Comparison of ENCODE assay signal across 23 cellular contexts in genomic region chr13:111403266-111403665, GRCh38.
"Had no signal": no experiment of that assay in that cellular context is flagged by ENCODE, and none has a peak within 500 bp of the region (broad histone marks: within the 10 kb centered on the region; RNA-seq: fewer than 3 reads in every experiment).

No MANE protein-coding gene starts in this region.

- H3K4me2 ChIP-seq: smooth muscle cell had no signal

- ATAC-seq: effector memory CD8-positive, alpha-beta T cell; left ventricle myocardium superior; mucosa of descending colon; sciatic nerve; stimulated activated effector memory CD8-positive, alpha-beta T cell treated with anti-CD3 and anti-CD28 coated beads, Interleukin-12 subunit alpha, Interleukin-12 subunit beta, amount 100 ng/mL, for 72 hours had no signal

- H3K4me1 ChIP-seq: esophagus squamous epithelium, parathyroid adenoma, testis, tibial artery had no signal

- H3K9me3 Mint-ChIP-seq: effector memory CD8-positive, alpha-beta T cell; memory B cell; mesothelial cell of epicardium; nephron progenitor cell; stimulated activated effector memory CD8-positive, alpha-beta T cell treated with anti-CD3 and anti-CD28 coated beads, Interleukin-12 subunit alpha, Interleukin-12 subunit beta, amount 100 ng/mL, for 72 hours; type B pancreatic cell had no signal

- DNase-seq: cerebellar nuclear complex; cortex of kidney; effector memory CD8-positive, alpha-beta T cell; esophagus squamous epithelium; foreskin melanocyte; left ventricle myocardium superior; mucosa of descending colon; naive B cell; nephron progenitor cell; stimulated activated CD4-positive, alpha-beta T cell treated with anti-CD3 and anti-CD28 coated beads, Interleukin-4, amount 100 ng/mL, for 24 hours; substantia nigra; testis had no signal

- H3K27ac ChIP-seq: esophagus squamous epithelium, neutrophil, parathyroid adenoma, testis, tibial artery had no signal

- H3K4me3 Mint-ChIP-seq: effector memory CD8-positive, alpha-beta T cell; memory B cell; mesothelial cell of epicardium; nephron progenitor cell; stimulated activated effector memory CD8-positive, alpha-beta T cell treated with anti-CD3 and anti-CD28 coated beads, Interleukin-12 subunit alpha, Interleukin-12 subunit beta, amount 100 ng/mL, for 72 hours; type B pancreatic cell had no signal

- H2AFZ ChIP-seq: parathyroid adenoma had no signal

- H3K79me2 ChIP-seq: parathyroid adenoma had no signal

- H3K36me3 Mint-ChIP-seq: memory B cell; mesothelial cell of epicardium; naive B cell; stimulated activated effector memory CD8-positive, alpha-beta T cell treated with anti-CD3 and anti-CD28 coated beads, Interleukin-12 subunit alpha, Interleukin-12 subunit beta, amount 100 ng/mL, for 72 hours; type B pancreatic cell had no signal

- H3K9me3 ChIP-seq: esophagus squamous epithelium, mucosa of descending colon, neutrophil, testis, tibial artery had no signal

- H3K4me1 Mint-ChIP-seq: memory B cell; mesothelial cell of epicardium; naive B cell; stimulated activated effector memory CD8-positive, alpha-beta T cell treated with anti-CD3 and anti-CD28 coated beads, Interleukin-12 subunit alpha, Interleukin-12 subunit beta, amount 100 ng/mL, for 72 hours had no signal

- H3K27ac Mint-ChIP-seq: effector memory CD8-positive, alpha-beta T cell; memory B cell; mesothelial cell of epicardium; naive B cell; nephron progenitor cell; progenitor cell of endocrine pancreas; stimulated activated effector memory CD8-positive, alpha-beta T cell treated with anti-CD3 and anti-CD28 coated beads, Interleukin-12 subunit alpha, Interleukin-12 subunit beta, amount 100 ng/mL, for 72 hours; type B pancreatic cell had no signal

- H3K9ac ChIP-seq: parathyroid adenoma had no signal

- H3K36me3 ChIP-seq: esophagus squamous epithelium, neutrophil, tibial artery had no signal

- H3K4me3 ChIP-seq: esophagus squamous epithelium, lung, mucosa of descending colon, smooth muscle cell, testis, tibial artery had no signal

- H3K27me3 ChIP-seq: neutrophil, testis had no signal
